15 cellular contexts compared by ENCODE assay signal in the genomic region with DNA sequence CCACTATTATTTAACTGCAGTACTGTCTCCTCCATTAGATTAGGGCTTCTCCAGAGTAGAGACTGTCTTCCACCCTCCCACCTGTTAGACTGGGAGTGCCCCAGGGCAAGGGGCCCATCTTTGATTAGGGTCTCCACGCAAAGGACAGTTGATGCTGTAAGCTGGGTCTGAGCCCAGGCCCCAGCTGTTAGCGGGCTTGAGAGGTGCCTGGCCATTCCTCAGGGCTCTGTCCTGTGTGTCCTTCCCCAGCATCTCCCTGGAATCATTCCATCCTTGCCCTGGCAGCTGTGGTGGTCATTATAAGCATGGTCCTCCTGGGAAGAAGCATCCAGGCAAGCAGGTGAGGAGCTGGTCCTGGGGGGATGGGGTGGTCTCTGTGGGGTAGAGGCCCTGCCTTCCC. TPM values are rescaled to one million over a fixed set of nuclear protein-coding genes. Genes with fewer than 3 reads are reported as not detected.
DNase-seq lines count a peak whose midpoint lies in the region; ATAC-seq and TF ChIP-seq lines count a peak whose summit lies in the region.
"Had no signal": no experiment of that assay in that cellular context is flagged by ENCODE, and none has a peak within 500 bp of the region (broad histone marks: within the 10 kb centered on the region; RNA-seq: fewer than 3 reads in every experiment).

No MANE protein-coding gene starts in this region.

- H3K36me3 Mint-ChIP-seq in central memory CD8-positive, alpha-beta T cell (ENCODE audit: insufficient read depth), result peaks cover 4% of the 10 kb centered on the region
- H3K36me3 Mint-ChIP-seq in T-helper 17 cell (ENCODE audit: low read depth), result peaks cover 2% of the 10 kb centered on the region
- H3K36me3 Mint-ChIP-seq: CD4-positive, alpha-beta memory T cell had no signal

- H3K36me3 ChIP-seq in MM.1S (replicated peaks; ENCODE audit: insufficient read depth, low read length), result no peaks in the 10 kb centered on the region
- H3K36me3 ChIP-seq: BE2C had no signal

- H3K79me2 ChIP-seq in MM.1S (ENCODE audit: low read length), result no peaks in the 10 kb centered on the region

- DNase-seq in MM.1S (no peak), posterior vena cava (ENCODE audit: low spot score) (peak; percentile 72), middle frontal gyrus (ENCODE audit: extremely low spot score, low spot score) (no peak), T-helper 17 cell (no peak)
- no peak for DNase-seq in central memory CD8-positive, alpha-beta T cell (ENCODE audit: low spot score in 2 of 2)
- DNase-seq: BE2C; CD4-positive, alpha-beta memory T cell; DMS79; EL had no signal

- H3K9me3 ChIP-seq in MM.1S (replicated peaks; ENCODE audit: insufficient read depth, low read length) (no peaks in the 10 kb centered on the region), T-helper 17 cell (ENCODE audit: control insufficient read depth, low read length, poor library complexity, severe bottlenecking) (no peaks in the 10 kb centered on the region)
- H3K9me3 ChIP-seq: A549, BE2C had no signal

- H3K9me2 ChIP-seq in MM.1S (replicated peaks; ENCODE audit: insufficient read depth, low read length), result no peaks in the 10 kb centered on the region

- no peak overlapping the region for H3K9ac ChIP-seq in MM.1S (ENCODE audit: low read length)

- H3K4me2 ChIP-seq in MM.1S (ENCODE audit: low read depth, low read length), result peak overlapping the region; percentile 31; the same call in 1 of the 2 replicates
- H3K4me2 ChIP-seq: A549 had no signal

- peak overlapping the region; percentile 84; the same call in 1 of the 2 replicates for H3K27ac ChIP-seq in MM.1S (ENCODE audit: low read length)
- H3K27ac ChIP-seq: C4-2B had no signal

- peak overlapping the region; percentile 9; the same call in 1 of the 2 replicates for H2AFZ ChIP-seq in MM.1S (ENCODE audit: low read length)

- no peak overlapping the region for H3K4me3 ChIP-seq in MM.1S (ENCODE audit: low read length)
- H3K4me3 ChIP-seq: A549 had no signal

- no peaks in the 10 kb centered on the region for H3K27me3 ChIP-seq in MM.1S (replicated peaks; ENCODE audit: insufficient read depth, low read length)
- H3K27me3 ChIP-seq: BE2C had no signal

- H4K20me1 ChIP-seq in MM.1S (ENCODE audit: insufficient read depth, low read length), result no peaks in the 10 kb centered on the region

- H3K9me3 Mint-ChIP-seq in central memory CD8-positive, alpha-beta T cell, result no peaks in the 10 kb centered on the region
- H3K9me3 Mint-ChIP-seq: CD4-positive, alpha-beta memory T cell had no signal

- H3F3A ChIP-seq in MM.1S (ENCODE audit: insufficient read depth, low read length), result peaks cover 40% of the 10 kb centered on the region

- peaks cover 46% of the 10 kb centered on the region for H3K4me1 ChIP-seq in MM.1S (ENCODE audit: low read length)

- TF ChIP-seq CTCF in MM.1S (IDR thresholded peaks at IDR 0.05; ENCODE audit: low read length), result no peak

- H3K27ac Mint-ChIP-seq in central memory CD8-positive, alpha-beta T cell (ENCODE audit: low read depth), result peak overlapping the region; percentile 22
- no peak overlapping the region for H3K27ac Mint-ChIP-seq in T-helper 17 cell

- ATAC-seq in central memory CD8-positive, alpha-beta T cell (replicated peaks; ENCODE audit: extremely low read depth, poor library complexity, severe bottlenecking), result no peak
- ATAC-seq in HG02885 (IDR thresholded peaks at IDR 0.05; ENCODE audit: poor library complexity, unreplicated experiment) (no peak), T-helper 17 cell (no peak), GM21529 (IDR thresholded peaks at IDR 0.05; ENCODE audit: unreplicated experiment) (no peak)
- ATAC-seq: A549, HCT116 had no signal

- no peaks in the 10 kb centered on the region for H3K27me3 Mint-ChIP-seq in central memory CD8-positive, alpha-beta T cell
- H3K27me3 Mint-ChIP-seq in T-helper 17 cell, result peaks cover 22% of the 10 kb centered on the region

- intact Hi-C loops in posterior vena cava (cut with DNase I), result loop anchor here in 1 of 2 donors (5.0 kb wide), 1 partner anchor 36 kb away; no protein-coding TSS in a partner anchor

- no peak overlapping the region for H3K4me3 Mint-ChIP-seq in central memory CD8-positive, alpha-beta T cell
- H3K4me3 Mint-ChIP-seq in T-helper 17 cell, result no peak overlapping the region
- H3K4me3 Mint-ChIP-seq: CD4-positive, alpha-beta memory T cell had no signal

- peaks cover 13% of the 10 kb centered on the region for H3K4me1 Mint-ChIP-seq in central memory CD8-positive, alpha-beta T cell
- H3K4me1 Mint-ChIP-seq in T-helper 17 cell, result peaks cover 8% of the 10 kb centered on the region

RNA-seq across cellular contexts. Expression of a gene that starts 6.1 kb away (rescaled TPM):
- total RNA-seq in posterior vena cava, result not detected
- not detected for total RNA-seq in T-helper 17 cell
- total RNA-seq: CD4-positive, alpha-beta memory T cell; H4 had no signal

RNA-seq across cellular contexts. Expression of a gene that starts 16.5 kb away (rescaled TPM):
- total RNA-seq in posterior vena cava (10 to 100 TPM; 82.4 to 93.9 TPM), T-helper 17 cell (not detected)
- total RNA-seq: CD4-positive, alpha-beta memory T cell had no signal

RNA-seq across cellular contexts. Expression of a gene that starts 21.8 kb away (rescaled TPM):
- total RNA-seq in posterior vena cava, result 10 to 100 TPM; 14.9 to 20.0 TPM
- 1 to 10 TPM; 8.6 to 9.1 TPM for total RNA-seq in T-helper 17 cell

RNA-seq across cellular contexts. Expression of a gene that starts 25.3 kb away (rescaled TPM):
- total RNA-seq in posterior vena cava (under 1 TPM; 0.37 to 0.57 TPM), T-helper 17 cell (not detected)
- total RNA-seq: CD4-positive, alpha-beta memory T cell; H4 had no signal

Comparison
In these comparisons a context has a peak if more than half of its experiments do, and no peak if none do; other contexts are left out.
1. RNA of a gene that starts 16.5 kb away (total RNA-seq): 82.4 to 93.9 TPM in posterior vena cava; not detected in T-helper 17 cell; every median in the first group is over 10 times any median in the second.